14 cellular contexts compared by ENCODE assay signal in genomic region chr21:42862774-42863503, GRCh38. TPM values are rescaled to one million over a fixed set of nuclear protein-coding genes. Genes with fewer than 3 reads are reported as not detected.
DNase-seq lines count a peak whose midpoint lies in the region; ATAC-seq, FAIRE-seq and TF ChIP-seq lines count a peak whose summit lies in the region.
"Had no signal": no experiment of that assay in that cellular context is flagged by ENCODE, and none has a peak within 500 bp of the region (broad histone marks: within the 10 kb centered on the region; RNA-seq: fewer than 3 reads in every experiment).

No MANE protein-coding gene starts in this region.

- no peak overlapping the region for H3K4me3 ChIP-seq in H7 (ENCODE audit: insufficient read depth, low read depth, low read length)
- H3K4me3 ChIP-seq in GM12878: no peak overlapping the region
- no peak overlapping the region for H3K4me3 ChIP-seq in HepG2 (replicated peaks in 1 of 3; ENCODE audit: insufficient read depth in 1 of 3, low read depth in 2 of 3, low read length in 3 of 3)
- H3K4me3 ChIP-seq: gastrocnemius medialis, left ventricle myocardium inferior, skin epidermis had no signal

- CTCF ChIA-PET in GM12878 (lab: Yijun Ruan, JAX) (no interaction called here), HepG2 (lab: Yijun Ruan, JAX; ENCODE audit: low intra/inter-chr PET ratio, low total read pairs) (no interaction called here)

- in situ Hi-C loops in GM12878 (cut with MboI): no loop called here
- in situ Hi-C loops in HepG2 (cut with HindIII; ENCODE audit: extremely low pct_ligation_motif_present, low pct_unique_long_range_greater_than_20kb): no loop called here

- RAD21 ChIA-PET in GM12878 (lab: Charles Lee; ENCODE audit: unreplicated experiment): no interaction called here

- H3K9me3 ChIP-seq in GM12878 (replicated peaks; ENCODE audit: control insufficient read depth, insufficient read depth, low read length): no peaks in the 10 kb centered on the region
- H3K9me3 ChIP-seq in HepG2 (ENCODE audit: low read length): no peaks in the 10 kb centered on the region
- H3K9me3 ChIP-seq: gastrocnemius medialis, left ventricle myocardium inferior, neutrophil had no signal

- H3K79me2 ChIP-seq in GM12878 (ENCODE audit: control insufficient read depth, insufficient read depth, low read length) (peaks cover 12% of the 10 kb centered on the region), HepG2 (ENCODE audit: insufficient read depth, low read length) (peaks cover 39% of the 10 kb centered on the region)

- DNase-seq in H7 (peak; percentile 80), M059J (ENCODE audit: low read depth) (peak; percentile 8), GM12878 (ENCODE audit: low read depth, low spot score) (no peak), HepG2 (ENCODE audit: low spot score) (no peak), amygdala (lab: John Stamatoyannopoulos, UW) (no peak), NCI-H526 treated with DMSO at 0.1 percent for 48 hours (lab: John Stamatoyannopoulos, UW) (no peak), NCI-H524 treated with DMSO at 0.1 percent for 48 hours (lab: John Stamatoyannopoulos, UW) (no peak)
- DNase-seq: activated CD8-positive, alpha-beta memory T cell treated with anti-CD3 and anti-CD28 coated beads, Interleukin-2, amount 50 U/mL, for 4 hours; CD4-positive, alpha-beta memory T cell; gastrocnemius medialis; left ventricle myocardium inferior; NCI-H1694 treated with DMSO at 0.1 percent for 48 hours had no signal

- BruUV-seq in GM12878 (replicated peaks; lab: Mats Ljungman, UMichigan) (no TSS peak), HepG2 (replicated peaks; lab: Mats Ljungman, UMichigan) (no TSS peak)

- 83% methylated on average over 21 of the region's 21 CpGs for WGBS in GM12878 (ENCODE audit: insufficient coverage, insufficient replicate concordance, low lambda C conversion rate, missing lambda C conversion rate)
- 94% methylated on average over 21 of the region's 21 CpGs for WGBS in HepG2 (ENCODE audit: low lambda C conversion rate)

- SMC1A ChIA-PET in GM12878 (lab: Charles Lee; ENCODE audit: uncharacterized antibody, unreplicated experiment): no interaction called here

- H3K36me3 ChIP-seq in H7 (replicated peaks; ENCODE audit: control insufficient read depth, insufficient read depth, low read length) (peaks cover 31% of the 10 kb centered on the region), GM12878 (ENCODE audit: control insufficient read depth in 2 of 2, insufficient read depth in 2 of 2, low read length in 1 of 2) (peaks cover 22 to 48% of the 10 kb centered on the region in 2 experiments), HepG2 (replicated peaks in 1 of 2; ENCODE audit: control insufficient read depth in 1 of 2, insufficient read depth in 2 of 2, low read length in 2 of 2) (peaks cover 41 to 79% of the 10 kb centered on the region in 2 experiments)

- H3K9ac ChIP-seq in GM12878 (ENCODE audit: control insufficient read depth, insufficient read depth, low read length) (no peak overlapping the region), HepG2 (ENCODE audit: insufficient read depth, low read depth, low read length) (no peak overlapping the region)

- no peaks in the 10 kb centered on the region for H3K27me3 ChIP-seq in H7 (ENCODE audit: control insufficient read depth, insufficient read depth, low read length)
- H3K27me3 ChIP-seq in GM12878 (replicated peaks in 1 of 2; ENCODE audit: control insufficient read depth in 2 of 2, insufficient read depth in 2 of 2, low read length in 1 of 2): no peaks in the 10 kb centered on the region
- H3K27me3 ChIP-seq in HepG2 (ENCODE audit: control insufficient read depth in 1 of 2, insufficient read depth in 2 of 2, low read length in 2 of 2): no peaks in the 10 kb centered on the region
- H3K27me3 ChIP-seq: gastrocnemius medialis, neutrophil had no signal

- TF ChIP-seq EP300 in GM12878 (IDR thresholded peaks at IDR 0.05; ENCODE audit: borderline replicate concordance in 1 of 2, control insufficient read depth in 1 of 2, low read depth in 2 of 2, low read length in 2 of 2) (no peak), HepG2 (IDR thresholded peaks at IDR 0.05; ENCODE audit: low read depth in 2 of 2, low read length in 2 of 2) (no peak), HepG2 (CRISPR knock-in tag; IDR thresholded peaks at IDR 0.05; ENCODE audit: borderline replicate concordance) (no peak)

- no peak for TF ChIP-seq RAD21 in GM12878 (IDR thresholded peaks at IDR 0.05; ENCODE audit: insufficient read depth, low read depth, low read length)
- TF ChIP-seq RAD21 in HepG2 (CRISPR knock-in tag; IDR thresholded peaks at IDR 0.05): no peak

- H3K4me1 ChIP-seq in GM12878 (ENCODE audit: control insufficient read depth, insufficient read depth, low read length) (no peaks in the 10 kb centered on the region), HepG2 (ENCODE audit: insufficient read depth, low read length) (no peaks in the 10 kb centered on the region)
- H3K4me1 ChIP-seq: gastrocnemius medialis had no signal

- H2AFZ ChIP-seq in GM12878 (ENCODE audit: control insufficient read depth, low read depth, low read length): no peak overlapping the region
- no peak overlapping the region for H2AFZ ChIP-seq in HepG2 (ENCODE audit: low read length)

- H4K20me1 ChIP-seq in GM12878 (ENCODE audit: control insufficient read depth, insufficient read depth): peaks cover 4% of the 10 kb centered on the region; the same call in 1 of the 2 replicates
- 0 out of 2 replicates have a peak, but pooled peaks cover 2% of the 10 kb centered on the region for H4K20me1 ChIP-seq in HepG2 (ENCODE audit: insufficient read depth, low read length)

- FAIRE-seq in GM12878 (lab: Jason Lieb, UNC): no peak
- FAIRE-seq in HepG2 (lab: Jason Lieb, UNC): no peak

- TF ChIP-seq CTCF in GM12878 (IDR thresholded peaks at IDR 0.05 in 2 of 3, conservative IDR thresholded peaks at IDR 0.05 in 1 of 3; ENCODE audit: control insufficient read depth in 2 of 3, extremely low read depth in 1 of 3, insufficient read depth in 1 of 3, low read depth in 3 of 3, low read length in 3 of 3): no peak
- no peak for TF ChIP-seq CTCF in HepG2 (CRISPR knock-in tag; IDR thresholded peaks at IDR 0.05)

- POLR2A ChIA-PET in GM12878 (lab: Charles Lee) (no interaction called here), HepG2 (lab: Yijun Ruan, JAX) (no interaction called here)

- ATAC-seq in GM12878: peak; percentile 24; the same call in 2 of the 3 replicates
- ATAC-seq in HepG2: peak; percentile 24
- ATAC-seq: gastrocnemius medialis had no signal

- H3K4me2 ChIP-seq in GM12878 (ENCODE audit: control insufficient read depth, insufficient read depth) (no peak overlapping the region), HepG2 (ENCODE audit: low read depth, low read length) (no peak overlapping the region)

- no peak; the same call in 1 of the 2 replicates for TF ChIP-seq POLR2A in GM12878 (IDR thresholded peaks at IDR 0.05; ENCODE audit: low read depth, low read length)
- no peak for TF ChIP-seq POLR2A in HepG2 (IDR thresholded peaks at IDR 0.05; ENCODE audit: insufficient read depth in 1 of 2, low read depth in 2 of 2, low read length in 2 of 2)

- H3K27ac ChIP-seq in GM12878 (ENCODE audit: control insufficient read depth, insufficient read depth) (no peak overlapping the region), HepG2 (ENCODE audit: extremely low read length, insufficient read depth, low read length) (no peak overlapping the region)
- H3K27ac ChIP-seq: gastrocnemius medialis, left ventricle myocardium inferior, neutrophil, skin epidermis had no signal

- intact Hi-C loops in GM12878 (cut with micrococcal nuclease; ENCODE audit: unreplicated experiment): no loop called here
- intact Hi-C loops in HepG2 (cut with micrococcal nuclease; ENCODE audit: unreplicated experiment): loop anchor here (5.0 kb wide), 1 partner anchor 149 kb away; no protein-coding TSS in a partner anchor

RNA-seq across cellular contexts. Expression of gene WDR4, which starts 16.4 kb away (rescaled TPM):
- total RNA-seq in H7 (2014; rRNA removed; shearing (Covaris generic)): 12.9 and 15.3 TPM in 2 replicates
- 12.0 and 21.0 TPM in 2 replicates for total RNA-seq in M059J (2014; rRNA removed; shearing (Covaris generic))
- 80.3 and 92.9 TPM in 2 replicates for total RNA-seq in GM12878 (2013; cell fraction: nucleolus; rRNA removed)
- total RNA-seq in GM12878 (2014; rRNA removed) (13.8 and 17.5 TPM in 2 replicates), GM12878 (2014; rRNA removed; fragmentation: Illumina TruSeq; extraction: Trizol) (15.2 and 17.1 TPM in 2 replicates), GM12878 (2021) (39.4 and 41.3 TPM in 2 replicates), HepG2 (2016; rRNA removed; fragmentation: Illumina TruSeq; extraction: Trizol) (14.4 and 14.8 TPM in 2 replicates)
- polyA plus RNA-seq in GM12878 (2011; ENCODE audit: low read depth): 5.7 TPM
- polyA plus RNA-seq in GM12878 (2011; rRNA removed) (8.8 and 14.1 TPM in 2 replicates), GM12878 (2014; fragmentation: Illumina TruSeq; extraction: Trizol) (10.3 and 19.8 TPM in 2 replicates), GM12878 (2014; fragmentation: Nextera tagmentation; extraction: Ambion mirVana) (1 to 10 TPM; 2.1 to 9.1 TPM), GM12878 (2014; rRNA removed) (45.3 and 51.8 TPM in 2 replicates), GM12878 (2016; fragmentation: Nextera tagmentation; extraction: Ambion mirVana) (10 to 100 TPM; 37.7 to 40.1 TPM), HepG2 (2011; rRNA removed) (10.9 and 11.3 TPM in 2 replicates)
- 31.6 and 36.1 TPM in 2 replicates for polyA plus RNA-seq in GM12878 (2011; cell fraction: cytosol; rRNA removed)
- polyA plus RNA-seq in GM12878 (2011; cell fraction: nucleus; rRNA removed): 51.0 and 92.6 TPM in 2 replicates
- 12.8 and 13.8 TPM in 2 replicates for polyA plus RNA-seq in GM12878 (2012)
- polyA minus RNA-seq in GM12878 (2011; rRNA and poly(A)+ RNA removed): 18.7 and 29.2 TPM in 2 replicates
- 6.8 and 11.0 TPM in 2 replicates for polyA minus RNA-seq in GM12878 (2011; cell fraction: cytosol; rRNA and poly(A)+ RNA removed)
- 28.5 and 46.7 TPM in 2 replicates for polyA minus RNA-seq in GM12878 (2011; cell fraction: nucleus; rRNA and poly(A)+ RNA removed)
- 5.6 and 6.6 TPM in 2 replicates for total RNA-seq in HepG2 (2016; cell fraction: cytosol; rRNA removed; fragmentation: Illumina TruSeq; extraction: Trizol; ENCODE audit: low read depth)
- total RNA-seq in HepG2 (2016; cell fraction: insoluble cytoplasmic fraction; rRNA removed; fragmentation: Illumina TruSeq; extraction: Trizol): 13.1 and 14.9 TPM in 2 replicates
- 6.4 and 7.7 TPM in 2 replicates for total RNA-seq in HepG2 (2016; cell fraction: membrane; rRNA removed; fragmentation: Illumina TruSeq; extraction: Trizol)
- total RNA-seq in HepG2 (2016; cell fraction: nucleus; rRNA removed; fragmentation: Illumina TruSeq; extraction: Trizol): 19.0 and 23.6 TPM in 2 replicates
- 9.4 and 15.2 TPM in 2 replicates for polyA plus RNA-seq in HepG2 (2011; cell fraction: cytosol; rRNA removed)
- 45.2 and 52.9 TPM in 2 replicates for polyA plus RNA-seq in HepG2 (2011; cell fraction: nucleus; rRNA removed)
- polyA plus RNA-seq in HepG2 (2012): 10.2 and 10.8 TPM in 2 replicates
- 3.4 and 3.8 TPM in 2 replicates for polyA plus RNA-seq in HepG2 (2016; cell fraction: cytosol; fragmentation: Illumina TruSeq; extraction: Trizol; ENCODE audit: low read depth)
- polyA plus RNA-seq in HepG2 (2016; cell fraction: insoluble cytoplasmic fraction; fragmentation: Illumina TruSeq; extraction: Trizol; ENCODE audit: low read depth): 17.9 and 21.8 TPM in 2 replicates
- 5.6 and 6.6 TPM in 2 replicates for polyA plus RNA-seq in HepG2 (2016; cell fraction: membrane; fragmentation: Illumina TruSeq; extraction: Trizol; ENCODE audit: low read depth)
- 29.4 and 30.7 TPM in 2 replicates for polyA plus RNA-seq in HepG2 (2016; cell fraction: nucleus; fragmentation: Illumina TruSeq; extraction: Trizol; ENCODE audit: insufficient read depth, low read depth)
- polyA minus RNA-seq in HepG2 (2011; rRNA and poly(A)+ RNA removed; ENCODE audit: low replicate concordance): 35.6 and 97.8 TPM in 2 replicates
- 5.3 and 5.5 TPM in 2 replicates for polyA minus RNA-seq in HepG2 (2011; cell fraction: cytosol; rRNA and poly(A)+ RNA removed)
- polyA minus RNA-seq in HepG2 (2011; cell fraction: nucleus; rRNA and poly(A)+ RNA removed): 31.8 and 38.4 TPM in 2 replicates

RNA-seq across cellular contexts. Expression of gene NDUFV3, which starts 30.2 kb away (rescaled TPM):
- 40.5 and 41.9 TPM in 2 replicates for total RNA-seq in H7 (2014; rRNA removed; shearing (Covaris generic))
- 37.9 and 60.5 TPM in 2 replicates for total RNA-seq in M059J (2014; rRNA removed; shearing (Covaris generic))
- total RNA-seq in GM12878 (2013; cell fraction: nucleolus; rRNA removed): 38.8 and 45.0 TPM in 2 replicates
- total RNA-seq in GM12878 (2014; rRNA removed) (31.6 and 31.9 TPM in 2 replicates), GM12878 (2014; rRNA removed; fragmentation: Illumina TruSeq; extraction: Trizol) (32.7 and 34.2 TPM in 2 replicates), GM12878 (2021) (27.7 and 28.4 TPM in 2 replicates), HepG2 (2016; rRNA removed; fragmentation: Illumina TruSeq; extraction: Trizol) (29.6 and 35.7 TPM in 2 replicates)
- 8.7 TPM for polyA plus RNA-seq in GM12878 (2011; ENCODE audit: low read depth)
- polyA plus RNA-seq in GM12878 (2011; rRNA removed) (10.6 and 13.4 TPM in 2 replicates), GM12878 (2014; fragmentation: Illumina TruSeq; extraction: Trizol) (24.8 and 33.3 TPM in 2 replicates), GM12878 (2014; fragmentation: Nextera tagmentation; extraction: Ambion mirVana) (1 to 10 TPM; 7.0 to 9.1 TPM), GM12878 (2014; rRNA removed) (27.6 and 31.3 TPM in 2 replicates), GM12878 (2016; fragmentation: Nextera tagmentation; extraction: Ambion mirVana) (10 to 100 TPM; 42.2 to 44.7 TPM), HepG2 (2011; rRNA removed) (14.2 and 15.4 TPM in 2 replicates)
- 18.6 and 23.1 TPM in 2 replicates for polyA plus RNA-seq in GM12878 (2011; cell fraction: cytosol; rRNA removed)
- 13.7 and 20.8 TPM in 2 replicates for polyA plus RNA-seq in GM12878 (2011; cell fraction: nucleus; rRNA removed)
- 16.0 and 16.7 TPM in 2 replicates for polyA plus RNA-seq in GM12878 (2012)
- polyA minus RNA-seq in GM12878 (2011; rRNA and poly(A)+ RNA removed): 8.3 and 12.9 TPM in 2 replicates
- polyA minus RNA-seq in GM12878 (2011; cell fraction: cytosol; rRNA and poly(A)+ RNA removed): 7.9 and 9.8 TPM in 2 replicates
- 3.3 and 5.2 TPM in 2 replicates for polyA minus RNA-seq in GM12878 (2011; cell fraction: nucleus; rRNA and poly(A)+ RNA removed)
- 10.7 and 12.6 TPM in 2 replicates for total RNA-seq in HepG2 (2016; cell fraction: cytosol; rRNA removed; fragmentation: Illumina TruSeq; extraction: Trizol; ENCODE audit: low read depth)
- 29.5 and 34.4 TPM in 2 replicates for total RNA-seq in HepG2 (2016; cell fraction: insoluble cytoplasmic fraction; rRNA removed; fragmentation: Illumina TruSeq; extraction: Trizol)
- total RNA-seq in HepG2 (2016; cell fraction: membrane; rRNA removed; fragmentation: Illumina TruSeq; extraction: Trizol): 17.4 and 17.6 TPM in 2 replicates
- total RNA-seq in HepG2 (2016; cell fraction: nucleus; rRNA removed; fragmentation: Illumina TruSeq; extraction: Trizol): 14.6 and 17.9 TPM in 2 replicates
- polyA plus RNA-seq in HepG2 (2011; cell fraction: cytosol; rRNA removed): 15.0 and 17.3 TPM in 2 replicates
- 11.9 and 13.2 TPM in 2 replicates for polyA plus RNA-seq in HepG2 (2011; cell fraction: nucleus; rRNA removed)
- polyA plus RNA-seq in HepG2 (2012): 17.6 and 21.1 TPM in 2 replicates
- 11.7 and 13.4 TPM in 2 replicates for polyA plus RNA-seq in HepG2 (2016; cell fraction: cytosol; fragmentation: Illumina TruSeq; extraction: Trizol; ENCODE audit: low read depth)
- 27.9 and 29.5 TPM in 2 replicates for polyA plus RNA-seq in HepG2 (2016; cell fraction: insoluble cytoplasmic fraction; fragmentation: Illumina TruSeq; extraction: Trizol; ENCODE audit: low read depth)
- 13.6 and 15.3 TPM in 2 replicates for polyA plus RNA-seq in HepG2 (2016; cell fraction: membrane; fragmentation: Illumina TruSeq; extraction: Trizol; ENCODE audit: low read depth)
- polyA plus RNA-seq in HepG2 (2016; cell fraction: nucleus; fragmentation: Illumina TruSeq; extraction: Trizol; ENCODE audit: insufficient read depth, low read depth): 20.7 and 24.6 TPM in 2 replicates
- polyA minus RNA-seq in HepG2 (2011; rRNA and poly(A)+ RNA removed; ENCODE audit: low replicate concordance): 10.6 and 20.7 TPM in 2 replicates
- polyA minus RNA-seq in HepG2 (2011; cell fraction: cytosol; rRNA and poly(A)+ RNA removed): 14.2 and 15.6 TPM in 2 replicates
- 8.2 and 14.2 TPM in 2 replicates for polyA minus RNA-seq in HepG2 (2011; cell fraction: nucleus; rRNA and poly(A)+ RNA removed)

Comparison
In these comparisons a context has a peak if more than half of its experiments do, and no peak if none do; other contexts are left out.
1. DNase-seq: peak in H7 (single experiment) and M059J (single experiment); none in GM12878 (single experiment), HepG2 (single experiment), amygdala (0 of 56), NCI-H526 treated with DMSO at 0.1 percent for 48 hours (single experiment) and NCI-H524 treated with DMSO at 0.1 percent for 48 hours (single experiment).